ENCODE assay signal across 21 cellular contexts in genomic region chr4:48854982-48855381, GRCh38.
"Had no signal": no experiment of that assay in that cellular context is flagged by ENCODE, and none has a peak within 500 bp of the region (broad histone marks: within the 10 kb centered on the region; RNA-seq: fewer than 3 reads in every experiment).

No MANE protein-coding gene starts in this region.

- H3K27me3 ChIP-seq: body of pancreas, colonic mucosa, ovary, testis had no signal

- DNase-seq: activated CD4-positive, alpha-beta T cell treated with anti-CD3 and anti-CD28 coated beads for 48 hours; activated CD4-positive, CD25-positive, alpha-beta regulatory T cell; activated CD8-positive, alpha-beta memory T cell treated with anti-CD3 and anti-CD28 coated beads, Interleukin-2, amount 50 U/mL, for 4 hours; activated gamma-delta T cell treated with Interleukin-2 at 50 U/mL for 16 hours; activated naive CD8-positive, alpha-beta T cell treated with anti-CD3 and anti-CD28 coated beads for 36 hours; activated T-cell treated with anti-CD3 and anti-CD28 coated beads, Interleukin-2, amount 50 U/mL, for 48 hours; body of pancreas; central memory CD4-positive, alpha-beta T cell; colonic mucosa; erythroblast; left cardiac atrium; mesenchymal stem cell; mucosa of descending colon; naive B cell; ovary; psoas muscle; stimulated activated CD4-positive, alpha-beta T cell treated with anti-CD3 and anti-CD28 coated beads, Interleukin-4, amount 100 ng/mL, for 24 hours; T-helper 9 cell; testis had no signal

- H3K36me3 ChIP-seq: ovary had no signal

- FAIRE-seq: islet of Langerhans had no signal

- H3K4me3 ChIP-seq: body of pancreas, colonic mucosa, mucosa of descending colon, ovary, psoas muscle, smooth muscle cell, testis had no signal

- H3K4me1 ChIP-seq: body of pancreas, colonic mucosa, psoas muscle, testis had no signal

- H3K27ac ChIP-seq: body of pancreas, colonic mucosa, ovary, psoas muscle, testis had no signal

- H3K9me3 ChIP-seq: body of pancreas, colonic mucosa, mucosa of descending colon, ovary, psoas muscle, testis had no signal
